8 cellular contexts compared by ENCODE assay signal in genomic region chr2:61854435-61855177, GRCh38. TPM values are rescaled to one million over a fixed set of nuclear protein-coding genes. Genes with fewer than 3 reads are reported as not detected.
A peak's percentile ranks its signal among the peaks of the same experiment; 100 is the strongest.
DNase-seq lines count a peak whose midpoint lies in the region; TF ChIP-seq lines count a peak whose summit lies in the region.

No MANE protein-coding gene starts in this region.

- POLR2A ChIA-PET in RWPE1 (lab: Yijun Ruan, JAX; ENCODE audit: low non-redundant PET) = interaction anchor here (0.6 kb wide), 1 partner anchor 21 kb away, joined by 3 read pairs; no protein-coding TSS in a partner anchor

- DNase-seq in ELF-1 (ENCODE audit: low read depth, low spot score) (peak; percentile 98), H4 (ENCODE audit: low spot score) (peak; percentile 95), LNCaP clone FGC (ENCODE audit: low read depth) (peak; percentile 92), RWPE1 (ENCODE audit: low spot score) (peak; percentile 99), fibroblast of the conjunctiva (ENCODE audit: low read depth) (peak; percentile 96), nephron progenitor cell (peak; percentile 84)
- peak; percentile 79 for DNase-seq in activated T-helper 9 cell treated with anti-CD3 and anti-CD28 coated beads, Interleukin-2, amount 50 U/mL, for 16 hours (ENCODE audit: low read depth)

- peak overlapping the region; percentile 97 for H3K27ac Mint-ChIP-seq in nephron progenitor cell
- H3K27ac Mint-ChIP-seq in stimulated activated naive CD8-positive, alpha-beta T cell treated with anti-CD3 and anti-CD28 coated beads, Interleukin-15, Interleukin-2, amounts not matched to agents 100 ng/mL and 50 ng/mL, for 24 hours = peak overlapping the region; percentile 95

- peaks cover 7% of the 10 kb centered on the region for H3K36me3 Mint-ChIP-seq in nephron progenitor cell (ENCODE audit: low read depth)
- no peaks in the 10 kb centered on the region for H3K36me3 Mint-ChIP-seq in stimulated activated naive CD8-positive, alpha-beta T cell treated with anti-CD3 and anti-CD28 coated beads, Interleukin-15, Interleukin-2, amounts not matched to agents 100 ng/mL and 50 ng/mL, for 24 hours (ENCODE audit: low read depth)

- no peaks in the 10 kb centered on the region for H3K9me3 Mint-ChIP-seq in nephron progenitor cell
- H3K9me3 Mint-ChIP-seq in stimulated activated naive CD8-positive, alpha-beta T cell treated with anti-CD3 and anti-CD28 coated beads, Interleukin-15, Interleukin-2, amounts not matched to agents 100 ng/mL and 50 ng/mL, for 24 hours = no peaks in the 10 kb centered on the region

- H3K4me1 Mint-ChIP-seq in nephron progenitor cell = peaks cover 15% of the 10 kb centered on the region
- peaks cover 34% of the 10 kb centered on the region for H3K4me1 Mint-ChIP-seq in stimulated activated naive CD8-positive, alpha-beta T cell treated with anti-CD3 and anti-CD28 coated beads, Interleukin-15, Interleukin-2, amounts not matched to agents 100 ng/mL and 50 ng/mL, for 24 hours (ENCODE audit: low read depth)

- TF ChIP-seq CTCF in LNCaP clone FGC (IDR thresholded peaks at IDR 0.05; ENCODE audit: control insufficient read depth, extremely low read depth, insufficient read depth) = no peak
- TF ChIP-seq CTCF in RWPE1 (conservative IDR thresholded peaks at IDR 0.05; ENCODE audit: low read depth) = no peak
- TF ChIP-seq CTCF in nephron progenitor cell (IDR thresholded peaks at IDR 0.05) = no peak

- peak overlapping the region; percentile 67 for H3K4me3 ChIP-seq in LNCaP clone FGC (ENCODE audit: low read depth, low read length)

- peak overlapping the region; percentile 95 for H3K27ac ChIP-seq in RWPE1

- H3K27me3 Mint-ChIP-seq in nephron progenitor cell (ENCODE audit: low read depth, poor library complexity) = peaks cover 3% of the 10 kb centered on the region
- H3K27me3 Mint-ChIP-seq in stimulated activated naive CD8-positive, alpha-beta T cell treated with anti-CD3 and anti-CD28 coated beads, Interleukin-15, Interleukin-2, amounts not matched to agents 100 ng/mL and 50 ng/mL, for 24 hours = no peaks in the 10 kb centered on the region

- CTCF ChIA-PET in RWPE1 (lab: Yijun Ruan, JAX) = no interaction called here

- peak overlapping the region; percentile 95 for H3K4me3 Mint-ChIP-seq in nephron progenitor cell
- peak overlapping the region; percentile 97 for H3K4me3 Mint-ChIP-seq in stimulated activated naive CD8-positive, alpha-beta T cell treated with anti-CD3 and anti-CD28 coated beads, Interleukin-15, Interleukin-2, amounts not matched to agents 100 ng/mL and 50 ng/mL, for 24 hours

RNA-seq across cellular contexts. Expression of gene FAM161A, which starts 0.7 kb away (rescaled TPM):
- total RNA-seq in H4 (2014; rRNA removed; shearing (Covaris generic)) = 1.3 and 1.5 TPM in 2 replicates

RNA-seq across cellular contexts. Expression of gene CCT4, which starts 33.9 kb away (rescaled TPM):
- total RNA-seq in H4 (2014; rRNA removed; shearing (Covaris generic)) = 268 and 273 TPM in 2 replicates

RNA-seq across cellular contexts. Expression of gene COMMD1, which starts 50.9 kb away (rescaled TPM):
- total RNA-seq in H4 (2014; rRNA removed; shearing (Covaris generic)) = 46.1 and 58.1 TPM in 2 replicates

Comparison
In these comparisons a context has a peak if more than half of its experiments do, and no peak if none do; other contexts are left out.
1. Peak in every context shown above with its lines: DNase-seq, H3K4me3 ChIP-seq and H3K27ac ChIP-seq.